Comparison of ENCODE assay signal across 8 cellular contexts in the genomic region with DNA sequence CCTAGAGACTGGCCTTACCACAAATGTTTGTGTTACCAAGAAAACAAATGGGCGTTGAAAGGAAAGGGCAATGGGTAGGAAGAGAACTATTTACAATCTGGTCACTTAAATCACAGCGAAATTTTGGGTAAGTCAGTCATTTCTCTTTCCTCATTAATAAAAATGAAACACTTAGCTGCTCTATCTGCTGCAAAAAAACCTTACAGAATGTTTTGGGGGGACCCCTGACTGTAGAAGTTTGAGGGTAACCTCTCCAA. TPM values are rescaled to one million over a fixed set of nuclear protein-coding genes. Genes with fewer than 3 reads are reported as not detected.
A peak's percentile ranks its signal among the peaks of the same experiment; 100 is the strongest.
DNase-seq lines count a peak whose midpoint lies in the region; ATAC-seq, FAIRE-seq and TF ChIP-seq lines count a peak whose summit lies in the region.

No MANE protein-coding gene starts in this region.

- H3K4me3 ChIP-seq in BJ (ENCODE audit: low read depth, low read length), result peak overlapping the region; percentile 69

- no peak for DNase-seq in BJ (ENCODE audit: low read depth)
- DNase-seq in M059J (ENCODE audit: low read depth), result peak; percentile 51
- no peak for DNase-seq in activated CD8-positive, alpha-beta memory T cell treated with anti-CD3 and anti-CD28 coated beads for 24 hours
- no peak for DNase-seq in frontal cortex (ENCODE audit: low spot score in 2 of 2)
- no peak for DNase-seq in NOMO-1 treated with DMSO at 0.1 percent for 48 hours (lab: John Stamatoyannopoulos, UW; ENCODE audit: unreplicated experiment)

- no peaks in the 10 kb centered on the region for H3K27me3 ChIP-seq in BJ (ENCODE audit: control insufficient read depth, insufficient read depth, low read length)

- no peak for ATAC-seq in HG02610 (IDR thresholded peaks at IDR 0.05; ENCODE audit: unreplicated experiment)

- POLR2A ChIA-PET in BJ (lab: Charles Lee), result no interaction called here

- peak overlapping the region; percentile 88 for H3K27ac Mint-ChIP-seq in dendritic cell treated with granulocyte-macrophage colony-stimulating factor and Interleukin-4, amounts not matched to agents 40 ng/mL and 50 ng/mL, for 4 days
- peak overlapping the region; percentile 96 to 98 (median 98) for H3K27ac Mint-ChIP-seq in nephron

- no peaks in the 10 kb centered on the region for H3K36me3 ChIP-seq in BJ (ENCODE audit: control insufficient read depth, insufficient read depth, low read length)

- H3K36me3 Mint-ChIP-seq in dendritic cell treated with granulocyte-macrophage colony-stimulating factor and Interleukin-4, amounts not matched to agents 40 ng/mL and 50 ng/mL, for 4 days (ENCODE audit: low read depth), result peaks cover 36% of the 10 kb centered on the region
- H3K36me3 Mint-ChIP-seq in nephron (ENCODE audit: low read depth), result peaks cover 4% of the 10 kb centered on the region

- FAIRE-seq in frontal cortex (lab: Jason Lieb, UNC), result no peak

- H3K4me1 Mint-ChIP-seq in dendritic cell treated with granulocyte-macrophage colony-stimulating factor and Interleukin-4, amounts not matched to agents 40 ng/mL and 50 ng/mL, for 4 days (ENCODE audit: low read depth), result peaks cover 61% of the 10 kb centered on the region
- H3K4me1 Mint-ChIP-seq in nephron, result peaks cover 51% of the 10 kb centered on the region

- no peak for TF ChIP-seq CTCF in BJ (IDR thresholded peaks at IDR 0.05; ENCODE audit: insufficient read depth, low read depth, low read length)
- TF ChIP-seq CTCF in nephron (IDR thresholded peaks at IDR 0.05; ENCODE audit: unreplicated experiment in 3 of 3), result no peak

- intact Hi-C loops in dendritic cell treated with granulocyte-macrophage colony-stimulating factor and Interleukin-4, amounts not matched to agents 40 ng/mL and 50 ng/mL, for 4 days (cut with micrococcal nuclease), result loop anchor here (1.0 to 2.0 kb wide), 2 partner anchors 27 to 40 kb away; a partner anchor contains a TSS

- H3K9me3 Mint-ChIP-seq in dendritic cell treated with granulocyte-macrophage colony-stimulating factor and Interleukin-4, amounts not matched to agents 40 ng/mL and 50 ng/mL, for 4 days, result no peaks in the 10 kb centered on the region
- no peaks in the 10 kb centered on the region for H3K9me3 Mint-ChIP-seq in nephron

- CTCF ChIA-PET in BJ (lab: Yijun Ruan, JAX), result interaction anchor here (0.8 to 3.2 kb wide), 7 partner anchors 16 to 325 kb away, joined by 3 to 17 read pairs (median 7); a partner anchor contains a TSS

- H3K27me3 Mint-ChIP-seq in dendritic cell treated with granulocyte-macrophage colony-stimulating factor and Interleukin-4, amounts not matched to agents 40 ng/mL and 50 ng/mL, for 4 days, result no peaks in the 10 kb centered on the region
- peaks cover 4% of the 10 kb centered on the region for H3K27me3 Mint-ChIP-seq in nephron (ENCODE audit: low read depth)

- H3K4me3 Mint-ChIP-seq in dendritic cell treated with granulocyte-macrophage colony-stimulating factor and Interleukin-4, amounts not matched to agents 40 ng/mL and 50 ng/mL, for 4 days, result peak overlapping the region; percentile 84
- H3K4me3 Mint-ChIP-seq in nephron, result peak overlapping the region; percentile 89 to 97 (median 90)

RNA-seq across cellular contexts. Expression of a gene that starts 0.7 kb away (rescaled TPM):
- polyA plus RNA-seq in BJ (2011; rRNA removed), result 173 and 230 TPM in 2 replicates
- 288 and 396 TPM in 2 replicates for polyA minus RNA-seq in BJ (2011; rRNA and poly(A)+ RNA removed)
- total RNA-seq in M059J (2014; rRNA removed; shearing (Covaris generic)), result 296 and 347 TPM in 2 replicates
- 70.9 TPM for total RNA-seq in frontal cortex

RNA-seq across cellular contexts. Expression of a gene that starts 1.5 kb away (rescaled TPM):
- 26.2 and 42.4 TPM in 2 replicates for polyA plus RNA-seq in BJ (2011; rRNA removed)
- polyA minus RNA-seq in BJ (2011; rRNA and poly(A)+ RNA removed), result 25.1 and 44.8 TPM in 2 replicates
- total RNA-seq in M059J (2014; rRNA removed; shearing (Covaris generic)), result 18.0 and 25.0 TPM in 2 replicates
- total RNA-seq in frontal cortex, result 25.3 TPM

RNA-seq across cellular contexts. Expression of a gene that starts 3.9 kb away (rescaled TPM):
- polyA plus RNA-seq in BJ (2011; rRNA removed), result 20.1 and 25.8 TPM in 2 replicates
- 8.1 and 12.3 TPM in 2 replicates for polyA minus RNA-seq in BJ (2011; rRNA and poly(A)+ RNA removed)
- 41.0 and 45.2 TPM in 2 replicates for total RNA-seq in M059J (2014; rRNA removed; shearing (Covaris generic))
- 26.5 TPM for total RNA-seq in frontal cortex

RNA-seq across cellular contexts. Expression of a gene that starts 26.9 kb away (rescaled TPM):
- polyA plus RNA-seq in BJ (2011; rRNA removed), result 19.9 and 27.4 TPM in 2 replicates
- polyA minus RNA-seq in BJ (2011; rRNA and poly(A)+ RNA removed), result 68.5 and 68.9 TPM in 2 replicates
- total RNA-seq in M059J (2014; rRNA removed; shearing (Covaris generic)), result 38.9 and 66.1 TPM in 2 replicates
- 64.0 TPM for total RNA-seq in frontal cortex

RNA-seq across cellular contexts. Expression of a gene that starts 38.7 kb away (rescaled TPM):
- polyA plus RNA-seq in BJ (2011; rRNA removed), result 0.22 and 0.27 TPM in 2 replicates
- not detected in 2 replicates for polyA minus RNA-seq in BJ (2011; rRNA and poly(A)+ RNA removed)
- total RNA-seq in M059J (2014; rRNA removed; shearing (Covaris generic)), result 0.42 TPM in 1 of 2 replicates, not detected in the other
- total RNA-seq in frontal cortex, result not detected
